11 cellular contexts compared by ENCODE assay signal in the genomic region with DNA sequence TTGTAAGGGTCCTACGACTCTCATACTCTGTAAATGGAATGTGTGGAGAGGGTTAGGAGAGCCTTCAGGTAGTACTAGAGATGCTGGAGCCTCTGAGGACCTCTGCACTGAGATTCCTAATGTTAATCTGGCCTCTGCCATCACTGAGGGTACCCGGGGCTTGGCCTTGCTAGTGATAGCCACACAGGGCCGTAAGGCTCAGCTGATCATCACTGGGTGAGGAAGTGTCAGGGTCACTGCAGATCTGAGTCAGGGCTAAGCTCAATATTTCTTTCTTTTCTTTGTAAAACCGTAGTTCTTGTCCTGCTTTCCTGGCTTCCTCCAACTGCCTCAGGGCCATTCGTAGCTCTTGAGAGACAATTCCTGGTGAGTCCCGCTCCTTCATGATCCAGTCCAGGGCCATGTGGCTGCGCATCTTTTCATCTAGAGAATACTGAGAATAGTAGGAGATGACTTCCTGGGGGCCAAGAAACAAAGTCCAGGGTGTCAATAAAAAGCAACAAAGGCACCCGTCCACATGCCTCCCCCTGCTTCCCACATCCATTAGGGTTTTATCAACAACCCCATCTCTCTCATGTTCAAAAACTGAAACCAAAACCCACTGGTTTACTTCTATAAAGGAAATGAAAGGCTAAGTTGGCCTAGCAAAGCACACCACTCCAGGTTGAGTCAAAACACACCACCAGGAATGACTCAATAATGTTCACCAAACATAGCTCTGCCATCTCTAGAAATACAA. TPM values are rescaled to one million over a fixed set of nuclear protein-coding genes. Genes with fewer than 3 reads are reported as not detected.
A peak's percentile ranks its signal among the peaks of the same experiment; 100 is the strongest.
DNase-seq lines count a peak whose midpoint lies in the region; ATAC-seq and TF ChIP-seq lines count a peak whose summit lies in the region.
"Had no signal": no experiment of that assay in that cellular context is flagged by ENCODE, and none has a peak within 500 bp of the region (broad histone marks: within the 10 kb centered on the region; RNA-seq: fewer than 3 reads in every experiment).

No MANE protein-coding gene starts in this region.

- H3K27ac ChIP-seq in MM.1S (ENCODE audit: low read length): peak overlapping the region; percentile 28; the same call in 1 of the 2 replicates
- H3K27ac ChIP-seq: hepatocyte, parathyroid adenoma had no signal

- H3K4me3 ChIP-seq in MM.1S (ENCODE audit: low read length): no peak overlapping the region
- H3K4me3 ChIP-seq: hepatocyte had no signal

- peak overlapping the region; percentile 77 for H3K27ac Mint-ChIP-seq in stimulated activated effector memory CD8-positive, alpha-beta T cell treated with anti-CD3 and anti-CD28 coated beads, Interleukin-12 subunit alpha, Interleukin-12 subunit beta, amount 100 ng/mL, for 72 hours

- peak; percentile 99 for ATAC-seq in HG02678 (IDR thresholded peaks at IDR 0.05; ENCODE audit: unreplicated experiment)
- ATAC-seq in stimulated activated effector memory CD8-positive, alpha-beta T cell treated with anti-CD3 and anti-CD28 coated beads, Interleukin-12 subunit alpha, Interleukin-12 subunit beta, amount 100 ng/mL, for 72 hours: peak; percentile 100

- H3K4me2 ChIP-seq in MM.1S (ENCODE audit: low read depth, low read length): peak overlapping the region; percentile 57
- H3K4me2 ChIP-seq: hepatocyte had no signal

- no peaks in the 10 kb centered on the region for H4K20me1 ChIP-seq in MM.1S (ENCODE audit: insufficient read depth, low read length)

- H3K9ac ChIP-seq in MM.1S (ENCODE audit: low read length): no peak overlapping the region
- H3K9ac ChIP-seq: parathyroid adenoma had no signal

- H3K9me2 ChIP-seq in MM.1S (replicated peaks; ENCODE audit: insufficient read depth, low read length): no peaks in the 10 kb centered on the region

- no peaks in the 10 kb centered on the region for H3K27me3 ChIP-seq in MM.1S (replicated peaks; ENCODE audit: insufficient read depth, low read length)
- H3K27me3 ChIP-seq: hepatocyte had no signal

- no peaks in the 10 kb centered on the region for H3K9me3 ChIP-seq in MM.1S (replicated peaks; ENCODE audit: insufficient read depth, low read length)

- in situ Hi-C loops in G401 (cut with HindIII; ENCODE audit: low sequenced_read_pairs): no loop called here

- H2AFZ ChIP-seq in MM.1S (ENCODE audit: low read length): peak overlapping the region; percentile 44; the same call in 1 of the 2 replicates
- H2AFZ ChIP-seq: hepatocyte, parathyroid adenoma had no signal

- H3K36me3 ChIP-seq in MM.1S (replicated peaks; ENCODE audit: insufficient read depth, low read length): no peaks in the 10 kb centered on the region

- no peak for TF ChIP-seq CTCF in MM.1S (IDR thresholded peaks at IDR 0.05; ENCODE audit: low read length)

- no peaks in the 10 kb centered on the region; the same call in 1 of the 2 replicates for H3F3A ChIP-seq in MM.1S (ENCODE audit: insufficient read depth, low read length)

- peak; percentile 2 for DNase-seq in activated T-cell treated with anti-CD3 and anti-CD28 coated beads for 24 hours (ENCODE audit: low read depth)
- DNase-seq in activated T-cell treated with anti-CD3 and anti-CD28 coated beads, Interleukin-2, amount 50 U/mL, for 1 hour: no peak
- DNase-seq in MM.1S: peak; percentile 69
- peak in 1 of 2 donors; percentile 64 for DNase-seq in stimulated activated effector memory CD8-positive, alpha-beta T cell treated with anti-CD3 and anti-CD28 coated beads, Interleukin-12 subunit alpha, Interleukin-12 subunit beta, amount 100 ng/mL, for 72 hours (ENCODE audit: low spot score in 2 of 2)
- DNase-seq in NCI-H2029 (lab: John Stamatoyannopoulos, UW): no peak
- no peak for DNase-seq in G401 (ENCODE audit: low spot score)
- no peak for DNase-seq in HCEC 1CT
- DNase-seq: H9 had no signal

- peak overlapping the region; percentile 42 for H3K4me3 Mint-ChIP-seq in stimulated activated effector memory CD8-positive, alpha-beta T cell treated with anti-CD3 and anti-CD28 coated beads, Interleukin-12 subunit alpha, Interleukin-12 subunit beta, amount 100 ng/mL, for 72 hours
- H3K4me3 Mint-ChIP-seq: H9 had no signal

- no peaks in the 10 kb centered on the region for H3K9me3 Mint-ChIP-seq in stimulated activated effector memory CD8-positive, alpha-beta T cell treated with anti-CD3 and anti-CD28 coated beads, Interleukin-12 subunit alpha, Interleukin-12 subunit beta, amount 100 ng/mL, for 72 hours
- H3K9me3 Mint-ChIP-seq: H9 had no signal

- no peaks in the 10 kb centered on the region for H3K79me2 ChIP-seq in MM.1S (ENCODE audit: low read length)
- H3K79me2 ChIP-seq: hepatocyte, parathyroid adenoma had no signal

- H3K4me1 ChIP-seq in MM.1S (ENCODE audit: low read length): peaks cover 15% of the 10 kb centered on the region
- H3K4me1 ChIP-seq: parathyroid adenoma had no signal

- H3K4me1 Mint-ChIP-seq in stimulated activated effector memory CD8-positive, alpha-beta T cell treated with anti-CD3 and anti-CD28 coated beads, Interleukin-12 subunit alpha, Interleukin-12 subunit beta, amount 100 ng/mL, for 72 hours: peaks cover 12% of the 10 kb centered on the region

- no peaks in the 10 kb centered on the region for H3K36me3 Mint-ChIP-seq in stimulated activated effector memory CD8-positive, alpha-beta T cell treated with anti-CD3 and anti-CD28 coated beads, Interleukin-12 subunit alpha, Interleukin-12 subunit beta, amount 100 ng/mL, for 72 hours

RNA-seq across cellular contexts. Expression of gene LIX1, which starts 47.7 kb away (rescaled TPM):
- total RNA-seq in G401 (2014; rRNA removed; shearing (Covaris generic)): 1.0 and 2.0 TPM in 2 replicates

Comparison
In these comparisons a context has a peak if more than half of its experiments do, and no peak if none do; other contexts are left out.
1. DNase-seq: peak in activated T-cell treated with anti-CD3 and anti-CD28 coated beads for 24 hours (single experiment) and MM.1S (single experiment); none in activated T-cell treated with anti-CD3 and anti-CD28 coated beads, Interleukin-2, amount 50 U/mL, for 1 hour (single experiment), NCI-H2029 (single experiment), G401 (single experiment) and HCEC 1CT (single experiment).